In the genomic region with DNA sequence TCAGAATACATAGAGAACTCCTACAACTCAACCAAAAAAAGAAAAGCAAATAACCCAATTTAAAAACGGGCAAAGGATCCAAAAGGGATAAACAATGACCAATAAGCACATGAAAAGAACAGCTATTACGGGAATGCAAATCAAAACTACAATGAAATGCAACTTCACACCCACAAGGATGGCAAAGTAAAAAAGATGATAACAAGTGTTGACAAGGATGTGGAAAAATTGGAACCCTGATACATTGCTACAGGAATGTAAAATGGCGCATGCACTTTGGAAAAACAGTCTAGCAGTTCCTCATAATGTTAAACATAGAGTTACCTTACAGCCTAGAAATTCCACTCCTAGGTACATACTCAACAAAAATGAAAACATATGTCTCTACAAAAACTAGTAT, we compare ENCODE assay signal across 7 cellular contexts.
"Had no signal": no experiment of that assay in that cellular context is flagged by ENCODE, and none has a peak within 500 bp of the region (broad histone marks: within the 10 kb centered on the region; RNA-seq: fewer than 3 reads in every experiment).

No MANE protein-coding gene starts in this region.

- H3K4me3 Mint-ChIP-seq: H9 had no signal

- H3K9ac ChIP-seq: GM23248, KMS-11 had no signal

- H3K27ac Mint-ChIP-seq: H9 had no signal

- DNase-seq: GM23248, H9, HCEC 1CT, IMR-90 had no signal

- H3K9me3 Mint-ChIP-seq: H9 had no signal

- ATAC-seq: K562 had no signal

- H3K4me2 ChIP-seq: KMS-11 had no signal

- H3K27ac ChIP-seq: GM23248, HL-60, KMS-11 had no signal

- H2AFZ ChIP-seq: GM23248 had no signal

- FAIRE-seq: K562 had no signal

- H3K4me3 ChIP-seq: GM23248, K562 had no signal
